10 cellular contexts compared by ENCODE assay signal in the genomic region with DNA sequence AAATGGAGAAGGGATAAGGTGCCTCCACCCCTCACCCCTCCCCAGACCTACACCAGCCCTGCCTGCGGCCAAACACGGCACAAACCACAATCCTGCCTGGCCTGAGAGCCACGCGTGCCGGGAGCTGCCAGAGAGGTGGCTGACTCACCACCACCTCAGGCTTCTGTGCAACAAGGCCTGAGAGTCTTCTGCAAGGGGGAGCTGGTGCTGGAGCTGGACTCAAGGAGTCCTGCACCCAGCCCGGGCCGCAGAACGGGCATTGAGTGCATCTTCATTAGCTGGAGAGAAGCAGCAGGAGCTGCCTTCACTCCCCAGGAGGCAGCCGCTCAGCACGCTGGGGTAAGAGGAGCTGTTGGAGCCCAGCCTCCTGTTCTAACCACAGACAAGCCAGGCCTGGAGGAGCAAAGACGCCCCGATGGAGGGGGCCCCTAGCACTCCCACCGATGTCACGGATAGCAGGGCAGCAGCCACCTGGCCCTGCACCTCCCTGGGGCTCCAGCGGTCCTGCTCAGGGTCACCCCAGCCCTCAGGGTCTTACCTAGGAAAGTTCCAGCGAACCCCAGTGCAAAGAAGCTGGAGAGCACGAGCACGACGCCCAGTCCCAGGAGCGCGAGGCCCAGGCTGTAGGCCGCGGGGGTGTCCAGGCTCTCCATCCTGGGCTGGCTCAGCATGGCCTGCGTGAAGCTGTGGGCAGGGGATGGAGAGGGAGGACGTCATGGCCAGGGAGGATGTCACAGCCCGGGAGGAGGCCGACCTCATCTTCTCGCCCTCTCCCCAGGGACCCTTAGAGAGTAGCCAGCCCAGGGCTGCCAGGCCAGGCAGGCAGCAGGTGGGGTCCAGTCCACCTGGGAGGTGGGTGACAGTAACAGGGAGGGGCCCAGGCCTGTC. TPM values are rescaled to one million over a fixed set of nuclear protein-coding genes. Genes with fewer than 3 reads are reported as not detected.
DNase-seq lines count a peak whose midpoint lies in the region; ATAC-seq and TF ChIP-seq lines count a peak whose summit lies in the region.
"Had no signal": no experiment of that assay in that cellular context is flagged by ENCODE, and none has a peak within 500 bp of the region (broad histone marks: within the 10 kb centered on the region; RNA-seq: fewer than 3 reads in every experiment).

No MANE protein-coding gene starts in this region.

- no peaks in the 10 kb centered on the region for H3K4me1 ChIP-seq in sigmoid colon
- H3K4me1 ChIP-seq: Caco-2 had no signal

- no peaks in the 10 kb centered on the region for H3K27me3 ChIP-seq in sigmoid colon

- no peak for TF ChIP-seq EP300 in sigmoid colon (IDR thresholded peaks at IDR 0.05)

- in situ Hi-C loops in KBM-7 (cut with MboI; ENCODE audit: low pct_unique_long_range_greater_than_20kb, low sequenced_read_pairs), result no loop called here

- intact Hi-C loops in sigmoid colon (cut with DNase I), result loop anchor here (5.0 kb wide), 1 partner anchor 55 kb away; no protein-coding TSS in a partner anchor

- H3K36me3 Mint-ChIP-seq in brain, result no peaks in the 10 kb centered on the region

- H3K4me1 Mint-ChIP-seq in brain, result peaks cover 28% of the 10 kb centered on the region

- 85 to 92% methylated on average over 28 of the region's 28 CpGs for WGBS in sigmoid colon, 2 donors

- H3K27ac Mint-ChIP-seq in brain, result peak overlapping the region in 4 of 5 experiments; percentile 28 to 75 (median 51)

- no peak overlapping the region for H3K4me3 Mint-ChIP-seq in brain

- H3K36me3 ChIP-seq in sigmoid colon, result no peaks in the 10 kb centered on the region

- H3K4me3 ChIP-seq in sigmoid colon, result no peak overlapping the region

- TF ChIP-seq CTCF in AG09319 (IDR thresholded peaks at IDR 0.05; ENCODE audit: low read depth, low read length) (no peak), brain (conservative IDR thresholded peaks at IDR 0.05) (no peak), sigmoid colon (IDR thresholded peaks at IDR 0.05) (no peak)

- no peak for ATAC-seq in HG03432 (IDR thresholded peaks at IDR 0.05; ENCODE audit: unreplicated experiment)
- no peak for ATAC-seq in HG03039 (IDR thresholded peaks at IDR 0.05; ENCODE audit: unreplicated experiment)

- no peak overlapping the region for H3K27ac ChIP-seq in sigmoid colon

- no peaks in the 10 kb centered on the region for H3K9me3 ChIP-seq in sigmoid colon
- H3K9me3 ChIP-seq: Caco-2 had no signal

- no peaks in the 10 kb centered on the region for H3K9me3 Mint-ChIP-seq in brain

- TF ChIP-seq POLR2A in sigmoid colon (IDR thresholded peaks at IDR 0.05), result no peak

- peak; percentile 67 for DNase-seq in AG09319 (ENCODE audit: extremely low read depth, low read depth)
- DNase-seq in KBM-7, result peak; percentile 88
- DNase-seq in kidney glomerular epithelial cell (lab: John Stamatoyannopoulos, UW), result peak; percentile 6
- DNase-seq in sigmoid colon, result no peak
- DNase-seq in NCI-H1436 treated with DMSO at 0.1 percent for 48 hours (lab: John Stamatoyannopoulos, UW), result no peak
- DNase-seq: Caco-2; effector memory CD4-positive, alpha-beta T cell had no signal

- H3K27me3 Mint-ChIP-seq in brain, result no peaks in the 10 kb centered on the region

RNA-seq across cellular contexts. Expression of a gene that starts 16.0 kb away (rescaled TPM):
- 79.5 TPM for polyA plus RNA-seq in brain (ENCODE audit: insufficient read depth, low read depth, low replicate concordance)
- total RNA-seq in sigmoid colon, result 10 to 100 TPM in 3 of 4 donors, 1 to 10 TPM in 1; 5.8 to 12.8 (median 12.1) TPM
- polyA plus RNA-seq in sigmoid colon, result 10 to 100 TPM in 2 of 3 donors, 1 to 10 TPM in 1; 10.0 to 40.8 (median 26.4) TPM

RNA-seq across cellular contexts. Expression of a gene that starts 35.4 kb away (rescaled TPM):
- polyA plus RNA-seq in brain (ENCODE audit: insufficient read depth, low read depth, low replicate concordance) (32.0 TPM), sigmoid colon (10 to 100 TPM; 16.8 to 17.9 (median 17.3) TPM)
- 10 to 100 TPM in 3 of 4 donors, 1 to 10 TPM in 1; 9.7 to 15.3 (median 13.7) TPM for total RNA-seq in sigmoid colon

Comparison
In these comparisons a context has a peak if more than half of its experiments do, and no peak if none do; other contexts are left out.
1. DNase-seq: peak in AG09319 (single experiment), KBM-7 (single experiment) and kidney glomerular epithelial cell (single experiment); none in sigmoid colon (single experiment) and NCI-H1436 treated with DMSO at 0.1 percent for 48 hours (single experiment).